8 cellular contexts compared by ENCODE assay signal in the genomic region with DNA sequence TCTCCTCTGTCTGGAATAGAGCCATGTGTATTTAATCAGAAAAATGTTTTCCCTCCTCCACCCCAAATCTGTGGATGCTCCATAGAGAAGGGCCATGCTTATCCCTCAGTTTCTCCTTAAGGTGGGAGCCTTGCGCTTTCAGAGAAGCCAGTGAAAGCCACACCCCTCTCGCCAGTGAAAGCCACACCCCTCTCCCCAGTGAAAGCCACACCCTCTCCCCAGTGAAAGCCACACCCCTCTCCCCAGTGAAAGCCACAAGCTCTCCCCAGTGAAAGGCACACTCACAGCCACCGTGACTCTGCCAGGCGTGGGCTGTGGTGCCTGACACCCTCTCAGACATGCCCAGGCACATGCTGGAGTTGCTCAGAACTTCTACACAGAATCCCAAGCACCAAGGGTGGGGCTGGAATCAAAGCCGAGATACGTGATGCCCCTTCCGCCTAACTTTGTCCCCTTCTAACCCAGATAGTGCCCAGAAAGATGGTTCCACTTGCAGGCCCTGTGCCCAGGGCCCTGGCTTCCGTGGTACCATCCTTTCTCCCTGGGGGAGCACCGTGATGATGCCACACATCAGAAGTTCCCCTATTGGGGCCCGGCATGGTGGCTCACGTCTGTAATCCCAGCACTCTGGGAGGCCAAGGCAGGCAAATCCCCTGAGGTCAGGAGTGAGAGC. TPM values are rescaled to one million over a fixed set of nuclear protein-coding genes. Genes with fewer than 3 reads are reported as not detected.
DNase-seq lines count a peak whose midpoint lies in the region; ATAC-seq and TF ChIP-seq lines count a peak whose summit lies in the region.

No MANE protein-coding gene starts in this region.

- H3K79me2 ChIP-seq in osteoblast (ENCODE audit: insufficient read depth, low read length) = no peaks in the 10 kb centered on the region

- no peaks in the 10 kb centered on the region for H4K20me1 ChIP-seq in osteoblast (ENCODE audit: insufficient read depth, low read length)

- peak; percentile 46 for DNase-seq in A172 (ENCODE audit: low spot score)
- peak; percentile 68 for DNase-seq in NB4 (ENCODE audit: low read depth)
- peak; percentile 77 for DNase-seq in activated CD4-positive, alpha-beta T cell treated with anti-CD3 and anti-CD28 coated beads, Interleukin-2, amount 50 U/mL, for 1 hour
- peak; percentile 58 for DNase-seq in effector CD8-positive, alpha-beta T cell (lab: John Stamatoyannopoulos, UW)
- DNase-seq in osteoblast (ENCODE audit: insufficient read length, low spot score, missing footprints) = peak; percentile 59

- no peaks in the 10 kb centered on the region for H3K27me3 ChIP-seq in osteoblast (ENCODE audit: insufficient read depth, low read length)

- no peak for TF ChIP-seq CTCF in NB4 (IDR thresholded peaks at IDR 0.05; ENCODE audit: low read depth, low read length)
- no peak for TF ChIP-seq CTCF in osteoblast (IDR thresholded peaks at IDR 0.05; ENCODE audit: extremely low read depth, low read depth, low read length)

- no peak overlapping the region for H3K4me2 ChIP-seq in osteoblast (ENCODE audit: insufficient read depth, low read length)

- peaks cover 14% of the 10 kb centered on the region for H3K4me1 ChIP-seq in osteoblast (ENCODE audit: insufficient read depth, low read length)

- H2AFZ ChIP-seq in osteoblast (ENCODE audit: low read length) = peak overlapping the region; percentile 67

- peak; percentile 42 for ATAC-seq in GM18909 (IDR thresholded peaks at IDR 0.05; ENCODE audit: poor library complexity, unreplicated experiment)
- ATAC-seq in HG03521 (IDR thresholded peaks at IDR 0.05; ENCODE audit: unreplicated experiment) = no peak
- ATAC-seq in HG02759 (IDR thresholded peaks at IDR 0.05; ENCODE audit: unreplicated experiment) = no peak

- no peaks in the 10 kb centered on the region for H3K9me3 ChIP-seq in osteoblast (ENCODE audit: low read depth, low read length)

- no peak for TF ChIP-seq POLR2A in NB4 (IDR thresholded peaks at IDR 0.05; ENCODE audit: extremely low read depth, insufficient read length)

- peak overlapping the region; percentile 30 for H3K27ac ChIP-seq in osteoblast (ENCODE audit: low read depth, low read length)

- H3K4me3 ChIP-seq in NB4 (ENCODE audit: low read depth, low read length) (no peak overlapping the region), osteoblast (ENCODE audit: insufficient read depth, low read length) (no peak overlapping the region)

- H3K36me3 ChIP-seq in osteoblast (ENCODE audit: insufficient read depth, low read length) = no peaks in the 10 kb centered on the region

RNA-seq across cellular contexts. Expression of a gene that starts 16.5 kb away (rescaled TPM):
- total RNA-seq in A172 (2014; rRNA removed; shearing (Covaris generic)) = 3.7 and 7.1 TPM in 2 replicates
- total RNA-seq in osteoblast = 13.0 and 14.8 TPM in 2 replicates
